Comparison of ENCODE assay signal across 18 cellular contexts in genomic region chr19:48569814-48570213, GRCh38. TPM values are rescaled to one million over a fixed set of nuclear protein-coding genes. Genes with fewer than 3 reads are reported as not detected.
A peak's percentile ranks its signal among the peaks of the same experiment; 100 is the strongest.
DNase-seq lines count a peak whose midpoint lies in the region; FAIRE-seq and TF ChIP-seq lines count a peak whose summit lies in the region.
"Had no signal": no experiment of that assay in that cellular context is flagged by ENCODE, and none has a peak within 500 bp of the region (broad histone marks: within the 10 kb centered on the region; RNA-seq: fewer than 3 reads in every experiment).

No MANE protein-coding gene starts in this region.

- no peak for FAIRE-seq in small intestine (lab: Jason Lieb, UNC)
- FAIRE-seq: GM12878, islet of Langerhans, pancreas had no signal

- peaks cover 37% of the 10 kb centered on the region for H3K4me1 Mint-ChIP-seq in HFFc6 (ENCODE audit: low read depth)
- H3K4me1 Mint-ChIP-seq: activated B cell treated with CpG ODN at 0.5 μM for 24 hours; activated naive CD4-positive, alpha-beta T cell treated with anti-CD3 and anti-CD28 coated beads, Interleukin-2, amount 50 U/mL, for 24 hours had no signal

- H3K27me3 Mint-ChIP-seq in HFFc6 (ENCODE audit: insufficient read depth) = peaks cover 8% of the 10 kb centered on the region
- H3K27me3 Mint-ChIP-seq: activated naive CD4-positive, alpha-beta T cell treated with anti-CD3 and anti-CD28 coated beads, Interleukin-2, amount 50 U/mL, for 24 hours had no signal

- H3K27ac Mint-ChIP-seq in HFFc6 = no peak overlapping the region
- H3K27ac Mint-ChIP-seq: activated B cell treated with CpG ODN at 0.5 μM for 24 hours; activated naive CD4-positive, alpha-beta T cell treated with anti-CD3 and anti-CD28 coated beads, Interleukin-2, amount 50 U/mL, for 24 hours had no signal

- no peaks in the 10 kb centered on the region for H3K9me3 Mint-ChIP-seq in HFFc6
- H3K9me3 Mint-ChIP-seq: activated B cell treated with CpG ODN at 0.5 μM for 24 hours; activated naive CD4-positive, alpha-beta T cell treated with anti-CD3 and anti-CD28 coated beads, Interleukin-2, amount 50 U/mL, for 24 hours had no signal

- no peak for TF ChIP-seq CTCF in AG10803 (conservative IDR thresholded peaks at IDR 0.05; ENCODE audit: low read length)
- TF ChIP-seq CTCF in HFFc6 (IDR thresholded peaks at IDR 0.05) = no peak
- TF ChIP-seq CTCF in WERI-Rb-1 (IDR thresholded peaks at IDR 0.05; ENCODE audit: low read depth, low read length) = no peak

- H3K36me3 Mint-ChIP-seq in HFFc6 (ENCODE audit: low read depth) = no peaks in the 10 kb centered on the region
- H3K36me3 Mint-ChIP-seq: activated naive CD4-positive, alpha-beta T cell treated with anti-CD3 and anti-CD28 coated beads, Interleukin-2, amount 50 U/mL, for 24 hours had no signal

- H3K36me3 ChIP-seq in WERI-Rb-1 (no peaks in the 10 kb centered on the region), small intestine (ENCODE audit: control insufficient read depth in 2 of 2, insufficient read depth in 2 of 2, low read length in 2 of 2) (no peaks in the 10 kb centered on the region)
- H3K36me3 ChIP-seq: gastroesophageal sphincter, pancreas had no signal

- H3K4me1 ChIP-seq in small intestine (ENCODE audit: control insufficient read depth in 2 of 2, insufficient read depth in 1 of 2, low read depth in 1 of 2, low read length in 1 of 2) = peaks cover 0 to 1% of the 10 kb centered on the region in 2 donors

- H3K27ac ChIP-seq in WERI-Rb-1 (peak overlapping the region; percentile 40), small intestine (ENCODE audit: low read depth in 1 of 2, low read length in 1 of 2) (no peak overlapping the region)
- H3K27ac ChIP-seq: gastroesophageal sphincter, pancreas had no signal

- H3K4me3 Mint-ChIP-seq in HFFc6 = no peak overlapping the region
- H3K4me3 Mint-ChIP-seq: activated B cell treated with CpG ODN at 0.5 μM for 24 hours; activated naive CD4-positive, alpha-beta T cell treated with anti-CD3 and anti-CD28 coated beads, Interleukin-2, amount 50 U/mL, for 24 hours had no signal

- no peaks in the 10 kb centered on the region for H3K9me3 ChIP-seq in WERI-Rb-1 (ENCODE audit: severe bottlenecking)
- H3K9me3 ChIP-seq in small intestine (ENCODE audit: control insufficient read depth, low read depth) = no peaks in the 10 kb centered on the region
- H3K9me3 ChIP-seq: gastroesophageal sphincter, pancreas had no signal

- DNase-seq in AG10803 (ENCODE audit: low read depth) (peak; percentile 56), HFFc6 (peak; percentile 21), WERI-Rb-1 (peak; percentile 85), medulla oblongata (ENCODE audit: extremely low spot score) (peak; percentile 3), small intestine (no peak), midbrain (lab: John Stamatoyannopoulos, UW) (no peak), HK-2 (ENCODE audit: unreplicated experiment) (no peak), NCI-H1436 (lab: John Stamatoyannopoulos, UW) (no peak)
- DNase-seq: activated B cell treated with CpG ODN at 0.5 μM for 24 hours; activated CD8-positive, alpha-beta memory T cell treated with anti-CD3 and anti-CD28 coated beads, Interleukin-2, amount 50 U/mL, for 4 hours; effector CD4-positive, alpha-beta T cell; NCI-H226; pancreas; stimulated activated CD4-positive, alpha-beta T cell treated with anti-CD3 and anti-CD28 coated beads, Interleukin-15, amount 100 ng/mL, for 24 hours had no signal

- WGBS in small intestine, 3 donors = 64 to 85% (median 79%) methylated on average over 11 of the region's 11 CpGs

- H3K4me3 ChIP-seq in AG10803 (ENCODE audit: low read length) (no peak overlapping the region), WERI-Rb-1 (ENCODE audit: low read depth, low read length) (no peak overlapping the region), small intestine (ENCODE audit: low read depth in 1 of 2, low read length in 2 of 2) (no peak overlapping the region)
- H3K4me3 ChIP-seq: gastroesophageal sphincter, GM12878, pancreas had no signal

- H3K27me3 ChIP-seq in WERI-Rb-1 (ENCODE audit: insufficient read depth, low read depth, severe bottlenecking) (no peaks in the 10 kb centered on the region), small intestine (ENCODE audit: control insufficient read depth in 2 of 2, insufficient read depth in 2 of 2, low read length in 2 of 2) (no peaks in the 10 kb centered on the region)
- H3K27me3 ChIP-seq: gastroesophageal sphincter, pancreas had no signal

RNA-seq across cellular contexts. Expression of gene SULT2B1, which starts 17.8 kb away (rescaled TPM):
- under 1 TPM in 1 of 6 experiments, not detected in 5; 0.33 TPM for total RNA-seq in HFFc6 (2021; fragmentation: NEBNext Ultra II Directional; extraction: Animal tissue kit (Norgen Biotek cat#: 25700))
- polyA plus RNA-seq in small intestine = 10 to 100 TPM; 12.0 to 28.1 (median 12.5) TPM
- total RNA-seq: activated B cell treated with CpG ODN at 0.5 μM for 24 hours, GM12878 had no signal

RNA-seq across cellular contexts. Expression of gene SPACA4, which starts 36.7 kb away (rescaled TPM):
- not detected for total RNA-seq in HFFc6 (2021; fragmentation: NEBNext Ultra II Directional; extraction: Animal tissue kit (Norgen Biotek cat#: 25700))
- polyA plus RNA-seq in small intestine = under 1 TPM in 1 of 3 donors, not detected in 2; 0.22 TPM
- total RNA-seq: activated B cell treated with CpG ODN at 0.5 μM for 24 hours, gastroesophageal sphincter, GM12878, pancreas had no signal
- polyA plus RNA-seq: GM12878 had no signal

RNA-seq across cellular contexts. Expression of gene FAM83E, which starts 45.1 kb away (rescaled TPM):
- under 1 TPM; 0.23 to 0.99 (median 0.54) TPM for total RNA-seq in HFFc6 (2021; fragmentation: NEBNext Ultra II Directional; extraction: Animal tissue kit (Norgen Biotek cat#: 25700))
- 100 to 1,000 TPM in 1 of 3 donors, 10 to 100 TPM in 2; 76.6 to 104 (median 94.0) TPM for polyA plus RNA-seq in small intestine

RNA-seq across cellular contexts. Expression of gene RPL18, which starts 49.2 kb away (rescaled TPM):
- total RNA-seq in HFFc6 (2021; fragmentation: NEBNext Ultra II Directional; extraction: Animal tissue kit (Norgen Biotek cat#: 25700)) = 1,000 to 10,000 TPM; 1,359 to 1,448 (median 1,407) TPM
- polyA plus RNA-seq in small intestine = 1,000 to 10,000 TPM; 2,250 to 3,184 (median 2,942) TPM

RNA-seq across cellular contexts. Expression of gene SPHK2, which starts 49.5 kb away (rescaled TPM):
- 10 to 100 TPM; 20.1 to 34.0 (median 23.4) TPM for total RNA-seq in HFFc6 (2021; fragmentation: NEBNext Ultra II Directional; extraction: Animal tissue kit (Norgen Biotek cat#: 25700))
- polyA plus RNA-seq in small intestine = 10 to 100 TPM; 46.8 to 85.7 (median 53.0) TPM

Comparison
In these comparisons a context has a peak if more than half of its experiments do, and no peak if none do; other contexts are left out.
1. DNase-seq: peak in AG10803 (single experiment), HFFc6 (single experiment), WERI-Rb-1 (single experiment) and medulla oblongata (single experiment); none in small intestine (single experiment), midbrain (single experiment), HK-2 (single experiment) and NCI-H1436 (single experiment).